In genomic region chr2:85952196-85952734, GRCh38 we compare ENCODE assay signal across 24 cellular contexts.
DNase-seq lines count a peak whose midpoint lies in the region; ATAC-seq and TF ChIP-seq lines count a peak whose summit lies in the region.
"Had no signal": no experiment of that assay in that cellular context is flagged by ENCODE, and none has a peak within 500 bp of the region (broad histone marks: within the 10 kb centered on the region; RNA-seq: fewer than 3 reads in every experiment).

No MANE protein-coding gene starts in this region.

- no peaks in the 10 kb centered on the region for H3K27me3 ChIP-seq in right lobe of liver
- H3K27me3 ChIP-seq in thyroid gland, result no peaks in the 10 kb centered on the region
- H3K27me3 ChIP-seq: sigmoid colon, tibial nerve had no signal

- H3K27ac ChIP-seq in right lobe of liver (peak overlapping the region; percentile 37 to 83 (median 78)), thyroid gland (peak overlapping the region; percentile 88 to 96 (median 95))
- H3K27ac ChIP-seq: parathyroid adenoma, sigmoid colon had no signal

- TF ChIP-seq CTCF in right lobe of liver (IDR thresholded peaks at IDR 0.05), result no peak
- TF ChIP-seq CTCF in thyroid gland (IDR thresholded peaks at IDR 0.05), result no peak

- ATAC-seq in right lobe of liver (peak; percentile 59 to 68 (median 64)), HG02938 (IDR thresholded peaks at IDR 0.05; ENCODE audit: unreplicated experiment) (no peak)
- ATAC-seq: stimulated activated naive CD8-positive, alpha-beta T cell treated with anti-CD3 and anti-CD28 coated beads, Interleukin-15, amount 100 ng/mL, for 72 hours had no signal

- no peaks in the 10 kb centered on the region for H3K36me3 Mint-ChIP-seq in T-helper 2 cell treated with Interferon-gamma antibody and Interleukin-4, amounts not matched to agents 5 μg/mL and 100 μg/mL, for 36 hours (ENCODE audit: low read depth)
- H3K36me3 Mint-ChIP-seq: brain, mesothelial cell of epicardium had no signal

- peaks cover 0 to 63% (median 16%) of the 10 kb centered on the region in 4 donors for H3K4me1 ChIP-seq in right lobe of liver
- peaks cover 50 to 63% of the 10 kb centered on the region in 2 donors for H3K4me1 ChIP-seq in thyroid gland
- H3K4me1 ChIP-seq: parathyroid adenoma, sigmoid colon had no signal

- intact Hi-C loops in right lobe of liver (cut with DNase I) (no loop called here), thyroid gland (cut with DNase I) (no loop called here), posterior cingulate gyrus (cut with DNase I) (no loop called here)

- H3K4me3 ChIP-seq in right lobe of liver, result peak overlapping the region in 1 of 3 donors; percentile 32
- H3K4me3 ChIP-seq in thyroid gland (replicated peaks in 1 of 3), result no peak overlapping the region
- H3K4me3 ChIP-seq: sigmoid colon, tibial nerve had no signal

- peaks cover 11% of the 10 kb centered on the region for H3K9me3 Mint-ChIP-seq in T-helper 2 cell treated with Interferon-gamma antibody and Interleukin-4, amounts not matched to agents 5 μg/mL and 100 μg/mL, for 36 hours
- H3K9me3 Mint-ChIP-seq: natural killer cell treated with Interleukin-12 subunit alpha and Interleukin-12 subunit beta and Interleukin-15 and Interleukin-18, amount 100 ng/mL, for 72 hours had no signal

- peak overlapping the region; percentile 29 for H3K27ac Mint-ChIP-seq in T-helper 2 cell treated with Interferon-gamma antibody and Interleukin-4, amounts not matched to agents 5 μg/mL and 100 μg/mL, for 36 hours
- H3K27ac Mint-ChIP-seq: activated CD4-positive, alpha-beta memory T cell treated with anti-CD3 and anti-CD28 coated beads for 36 hours; B cell; mesothelial cell of epicardium; stimulated activated naive CD8-positive, alpha-beta T cell treated with anti-CD3 and anti-CD28 coated beads, Interleukin-15, amount 100 ng/mL, for 72 hours had no signal

- H3K4me1 Mint-ChIP-seq in T-helper 2 cell treated with Interferon-gamma antibody and Interleukin-4, amounts not matched to agents 5 μg/mL and 100 μg/mL, for 36 hours (ENCODE audit: low read depth), result peaks cover 7% of the 10 kb centered on the region
- H3K4me1 Mint-ChIP-seq: stimulated activated naive CD8-positive, alpha-beta T cell treated with anti-CD3 and anti-CD28 coated beads, Interleukin-15, amount 100 ng/mL, for 72 hours had no signal

- H3K27me3 Mint-ChIP-seq in T-helper 2 cell treated with Interferon-gamma antibody and Interleukin-4, amounts not matched to agents 5 μg/mL and 100 μg/mL, for 36 hours (ENCODE audit: low read depth), result peaks cover 10% of the 10 kb centered on the region
- H3K27me3 Mint-ChIP-seq: activated CD4-positive, alpha-beta memory T cell treated with anti-CD3 and anti-CD28 coated beads for 36 hours; B cell; natural killer cell treated with Interleukin-12 subunit alpha and Interleukin-12 subunit beta and Interleukin-15 and Interleukin-18, amount 100 ng/mL, for 72 hours; stimulated activated naive CD8-positive, alpha-beta T cell treated with anti-CD3 and anti-CD28 coated beads, Interleukin-15, amount 100 ng/mL, for 72 hours had no signal

- DNase-seq in T-helper 2 cell treated with Interferon-gamma antibody and Interleukin-4, amounts not matched to agents 5 μg/mL and 100 μg/mL, for 36 hours (ENCODE audit: low spot score), result no peak
- DNase-seq in T-helper 2 cell, result no peak
- peak; percentile 22 for DNase-seq in amniotic epithelial cell (ENCODE audit: low read depth)
- no peak for DNase-seq in right lobe of liver
- DNase-seq in thyroid gland, result no peak
- no peak for DNase-seq in NCI-H226
- DNase-seq in posterior cingulate gyrus, result no peak
- DNase-seq: activated CD4-positive, alpha-beta memory T cell treated with anti-CD3 and anti-CD28 coated beads for 36 hours; activated CD4-positive, CD25-positive, alpha-beta regulatory T cell; activated gamma-delta T cell; GDM1; KBM-7; NCI-H187; NCI-H2227 treated with DMSO at 0.1 percent for 48 hours; sigmoid colon; SK-N-SH; stimulated activated naive CD8-positive, alpha-beta T cell treated with anti-CD3 and anti-CD28 coated beads, Interleukin-15, amount 100 ng/mL, for 72 hours had no signal

- H3K9me3 ChIP-seq in right lobe of liver (no peaks in the 10 kb centered on the region), thyroid gland (no peaks in the 10 kb centered on the region)
- H3K9me3 ChIP-seq: tibial nerve had no signal

- TF ChIP-seq POLR2A in right lobe of liver (IDR thresholded peaks at IDR 0.05), result no peak
- TF ChIP-seq POLR2A in thyroid gland (IDR thresholded peaks at IDR 0.05), result no peak

- 27% methylated on average over 8 of the region's 8 CpGs for WGBS in right lobe of liver (ENCODE audit: insufficient coverage, low coverage, low lambda C conversion rate, missing lambda C conversion rate)
- WGBS in thyroid gland, 2 donors, result 88 to 92% methylated on average over 8 of the region's 8 CpGs

- no peak overlapping the region for H3K4me3 Mint-ChIP-seq in T-helper 2 cell treated with Interferon-gamma antibody and Interleukin-4, amounts not matched to agents 5 μg/mL and 100 μg/mL, for 36 hours
- H3K4me3 Mint-ChIP-seq: activated CD4-positive, alpha-beta memory T cell treated with anti-CD3 and anti-CD28 coated beads for 36 hours; B cell; brain; mesothelial cell of epicardium; natural killer cell treated with Interleukin-12 subunit alpha and Interleukin-12 subunit beta and Interleukin-15 and Interleukin-18, amount 100 ng/mL, for 72 hours; stimulated activated naive CD8-positive, alpha-beta T cell treated with anti-CD3 and anti-CD28 coated beads, Interleukin-15, amount 100 ng/mL, for 72 hours had no signal

- H3K36me3 ChIP-seq in right lobe of liver (no peaks in the 10 kb centered on the region), thyroid gland (no peaks in the 10 kb centered on the region)
- H3K36me3 ChIP-seq: sigmoid colon, tibial nerve had no signal
